ENCODE assay signal across 8 cellular contexts in the genomic region with DNA sequence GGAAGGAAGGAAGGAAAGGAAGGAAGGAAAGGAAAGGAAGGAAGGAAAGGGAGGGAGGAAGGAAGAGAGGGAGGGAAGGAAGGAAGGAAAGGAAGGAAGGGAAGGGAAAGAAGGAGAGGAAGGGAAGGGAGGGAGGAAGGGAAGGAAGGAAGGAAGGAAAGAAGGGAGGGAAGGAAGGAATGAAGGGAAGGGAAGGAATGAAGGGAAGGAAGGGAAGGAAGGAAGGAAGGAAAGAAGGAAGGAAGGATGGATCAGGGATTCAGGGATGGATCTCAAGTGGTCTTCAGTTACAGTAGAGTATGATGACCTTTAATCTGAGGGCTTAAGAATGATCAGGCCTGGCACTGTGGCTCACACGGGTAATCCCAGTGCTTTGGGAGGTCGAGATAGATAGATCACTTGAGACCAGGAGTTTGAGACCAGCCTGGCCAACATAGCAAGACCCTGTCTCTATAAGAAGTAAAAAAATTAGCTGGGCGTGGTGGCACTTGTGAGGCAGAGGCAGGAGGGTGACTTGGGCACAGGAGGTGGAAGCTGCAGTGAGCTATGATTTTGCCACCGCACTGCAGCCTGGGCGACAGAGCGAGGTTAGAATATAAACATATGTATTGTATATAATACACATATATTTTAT. TPM values are rescaled to one million over a fixed set of nuclear protein-coding genes. Genes with fewer than 3 reads are reported as not detected.
DNase-seq lines count a peak whose midpoint lies in the region; ATAC-seq and TF ChIP-seq lines count a peak whose summit lies in the region.

No MANE protein-coding gene starts in this region.

- H3K4me3 Mint-ChIP-seq in effector memory CD8-positive, alpha-beta T cell = peak overlapping the region; percentile 84 to 87

- H3K4me3 ChIP-seq in SK-N-MC = peak overlapping the region; percentile 69
- peak overlapping the region; percentile 34 to 98 (median 80) for H3K4me3 ChIP-seq in sigmoid colon

- peak overlapping the region; percentile 86 to 90 for H3K27ac Mint-ChIP-seq in effector memory CD8-positive, alpha-beta T cell

- TF ChIP-seq POLR2A in sigmoid colon (IDR thresholded peaks at IDR 0.05) = no peak

- peaks cover 25 to 29% of the 10 kb centered on the region in 2 donors for H3K4me1 Mint-ChIP-seq in effector memory CD8-positive, alpha-beta T cell (ENCODE audit: low read depth in 2 of 2)

- no peaks in the 10 kb centered on the region for H3K36me3 ChIP-seq in ES-I3 (ENCODE audit: insufficient read depth, low read length)
- peaks cover 13% of the 10 kb centered on the region for H3K36me3 ChIP-seq in SK-N-MC (ENCODE audit: insufficient read depth, low read length)
- no peaks in the 10 kb centered on the region for H3K36me3 ChIP-seq in sigmoid colon

- H3K9me3 ChIP-seq in ES-I3 (ENCODE audit: control insufficient read depth, insufficient read depth, low read length) (no peaks in the 10 kb centered on the region), SK-N-MC (ENCODE audit: low read depth, low read length) (no peaks in the 10 kb centered on the region), sigmoid colon (no peaks in the 10 kb centered on the region)

- H3K27ac ChIP-seq in SK-N-MC (peak overlapping the region; percentile 91), sigmoid colon (peak overlapping the region; percentile 80 to 96 (median 88))

- H3K27me3 Mint-ChIP-seq in effector memory CD8-positive, alpha-beta T cell = peaks cover 4 to 23% of the 10 kb centered on the region in 2 donors

- TF ChIP-seq EP300 in sigmoid colon (IDR thresholded peaks at IDR 0.05) = no peak

- no peak for ATAC-seq in effector memory CD8-positive, alpha-beta T cell (replicated peaks)

- H3K4me1 ChIP-seq in ES-I3 (ENCODE audit: insufficient read depth, low read length) (peaks cover 11% of the 10 kb centered on the region; the same call in 1 of the 2 replicates), sigmoid colon (peaks cover 0 to 35% (median 23%) of the 10 kb centered on the region in 4 donors)

- WGBS in sigmoid colon, 2 donors = 80% methylated on average over 6 of the region's 6 CpGs

- H3K9ac ChIP-seq in ES-I3 (ENCODE audit: low read depth, low read length) (peak overlapping the region; percentile 34; the same call in 1 of the 2 replicates), SK-N-MC (ENCODE audit: insufficient read length) (peak overlapping the region; percentile 73)

- peaks cover 36% of the 10 kb centered on the region for H3K36me3 Mint-ChIP-seq in effector memory CD8-positive, alpha-beta T cell (ENCODE audit: insufficient read depth)

- H3K9me3 Mint-ChIP-seq in effector memory CD8-positive, alpha-beta T cell = no peaks in the 10 kb centered on the region

- H3K27me3 ChIP-seq in sigmoid colon = no peaks in the 10 kb centered on the region

- TF ChIP-seq CTCF in sigmoid colon (IDR thresholded peaks at IDR 0.05) = no peak

- intact Hi-C loops in sigmoid colon (cut with DNase I) = loop anchor here (5.0 kb wide), 2 partner anchors 46 to 61 kb away; no protein-coding TSS in a partner anchor

- DNase-seq in SK-N-MC (ENCODE audit: low read depth, low spot score) (no peak), sigmoid colon (no peak), DMS153 treated with DMSO at 0.1 percent for 48 hours (lab: John Stamatoyannopoulos, UW; ENCODE audit: unreplicated experiment) (no peak), NCI-H1436 (lab: John Stamatoyannopoulos, UW) (no peak), NCI-H1092 (lab: John Stamatoyannopoulos, UW) (no peak), NCI-H510A treated with DMSO at 0.1 percent for 48 hours (lab: John Stamatoyannopoulos, UW) (no peak)
- DNase-seq in effector memory CD8-positive, alpha-beta T cell = no peak

RNA-seq across cellular contexts. Expression of a gene that starts 0.8 kb away (rescaled TPM):
- total RNA-seq in sigmoid colon = 10 to 100 TPM; 15.8 to 47.1 (median 18.0) TPM
- polyA plus RNA-seq in sigmoid colon = 10 to 100 TPM in 1 of 3 donors, 1 to 10 TPM in 2; 1.8 to 18.1 (median 3.0) TPM
